ENCODE assay signal across 14 cellular contexts in genomic region chr5:103849934-103850333, GRCh38.
DNase-seq lines count a peak whose midpoint lies in the region; ATAC-seq, FAIRE-seq and TF ChIP-seq lines count a peak whose summit lies in the region.
"Had no signal": no experiment of that assay in that cellular context is flagged by ENCODE, and none has a peak within 500 bp of the region (broad histone marks: within the 10 kb centered on the region; RNA-seq: fewer than 3 reads in every experiment).

No MANE protein-coding gene starts in this region.

- H3K27me3 ChIP-seq in bronchial epithelial cell (ENCODE audit: control insufficient read depth, insufficient read depth, low read length) (no peaks in the 10 kb centered on the region), tibial artery (no peaks in the 10 kb centered on the region), right cardiac atrium (ENCODE audit: control insufficient read depth, insufficient read depth) (no peaks in the 10 kb centered on the region)
- H3K27me3 ChIP-seq: ascending aorta, vagina had no signal

- 75% methylated on average over 3 of the region's 3 CpGs for WGBS in right cardiac atrium

- ATAC-seq in HG03108 (IDR thresholded peaks at IDR 0.05; ENCODE audit: unreplicated experiment), result no peak
- ATAC-seq in GM19035 (IDR thresholded peaks at IDR 0.05; ENCODE audit: unreplicated experiment), result no peak
- ATAC-seq in right cardiac atrium, result no peak
- ATAC-seq: activated CD8-positive, alpha-beta T cell treated with anti-CD3 and anti-CD28 coated beads for 36 hours had no signal

- peak; percentile 8 for DNase-seq in GM13977 (ENCODE audit: low spot score)
- DNase-seq in HT-29 (ENCODE audit: low spot score), result peak; percentile 30
- DNase-seq in bronchial epithelial cell (ENCODE audit: low read depth), result peak; percentile 95
- DNase-seq in retinal pigment epithelial cell (ENCODE audit: low read depth), result peak; percentile 88
- DNase-seq in tibial artery, result no peak
- DNase-seq in right cardiac atrium, result no peak
- DNase-seq: activated CD8-positive, alpha-beta T cell treated with anti-CD3 and anti-CD28 coated beads for 36 hours; naive B cell; NCI-H187 treated with DMSO at 0.1 percent for 48 hours; SHP77 had no signal

- intact Hi-C loops in tibial artery (cut with DNase I; ENCODE audit: low total_unique reads), result no loop called here
- intact Hi-C loops in right cardiac atrium (cut with DNase I), result no loop called here

- H3K4me1 ChIP-seq in tibial artery (no peaks in the 10 kb centered on the region), right cardiac atrium (ENCODE audit: control insufficient read depth, insufficient read depth, low read length) (no peaks in the 10 kb centered on the region)
- H3K4me1 ChIP-seq: ascending aorta, vagina had no signal

- H3K36me3 ChIP-seq in bronchial epithelial cell (ENCODE audit: control insufficient read depth, insufficient read depth, low read length) (no peaks in the 10 kb centered on the region), tibial artery (no peaks in the 10 kb centered on the region)
- H3K36me3 ChIP-seq: ascending aorta, vagina had no signal

- H3K27ac ChIP-seq in tibial artery (no peak overlapping the region), right cardiac atrium (ENCODE audit: low read length) (no peak overlapping the region)
- H3K27ac ChIP-seq: ascending aorta, vagina had no signal

- no peak for FAIRE-seq in bronchial epithelial cell (lab: Jason Lieb, UNC)

- in situ Hi-C loops in GM13977 (cut with MboI; ENCODE audit: low pct_unique_long_range_greater_than_20kb, low sequenced_read_pairs, unreplicated experiment), result no loop called here

- no peak for TF ChIP-seq CTCF in GM13977 (IDR thresholded peaks at IDR 0.05; ENCODE audit: extremely low read depth, insufficient read depth, missing control alignments)
- no peak for TF ChIP-seq CTCF in bronchial epithelial cell (IDR thresholded peaks at IDR 0.05; ENCODE audit: insufficient read depth, low read length, severe bottlenecking)
- no peak for TF ChIP-seq CTCF in retinal pigment epithelial cell (conservative IDR thresholded peaks at IDR 0.05; ENCODE audit: low read depth, low read length)
- no peak for TF ChIP-seq CTCF in tibial artery (IDR thresholded peaks at IDR 0.05)

- no peaks in the 10 kb centered on the region for H3K9me3 ChIP-seq in tibial artery
- H3K9me3 ChIP-seq in right cardiac atrium (ENCODE audit: control insufficient read depth, low read length), result no peaks in the 10 kb centered on the region
- H3K9me3 ChIP-seq: ascending aorta, vagina had no signal

- H3K4me3 ChIP-seq in bronchial epithelial cell (ENCODE audit: low read depth, low read length) (no peak overlapping the region), retinal pigment epithelial cell (ENCODE audit: low read length) (no peak overlapping the region), tibial artery (no peak overlapping the region), right cardiac atrium (ENCODE audit: low read length) (no peak overlapping the region)
- H3K4me3 ChIP-seq: ascending aorta, vagina had no signal

Comparison
In these comparisons a context has a peak if more than half of its experiments do, and no peak if none do; other contexts are left out.
1. DNase-seq: peak in GM13977 (single experiment), HT-29 (single experiment), bronchial epithelial cell (single experiment) and retinal pigment epithelial cell (single experiment); none in tibial artery (0 of 2) and right cardiac atrium (0 of 3).